8 cellular contexts compared by ENCODE assay signal in the genomic region with DNA sequence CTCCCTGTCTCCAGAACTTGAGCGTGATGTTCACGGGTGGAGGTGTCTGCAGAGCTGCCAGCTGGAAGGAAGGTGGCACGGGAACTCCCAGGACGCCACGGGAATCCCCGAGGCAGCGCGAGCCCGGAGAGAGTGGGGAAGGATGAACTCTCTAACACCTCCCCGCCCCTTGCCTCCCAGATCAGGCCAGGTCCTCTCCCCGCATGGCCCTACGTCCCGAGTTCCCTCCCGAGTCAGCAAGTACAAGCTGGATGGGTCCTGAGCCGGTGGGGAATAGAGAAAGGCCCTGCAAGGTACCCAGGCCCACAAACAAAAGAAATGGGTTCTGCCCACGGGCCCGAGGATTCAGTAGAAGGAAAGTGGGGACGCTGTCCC. TPM values are rescaled to one million over a fixed set of nuclear protein-coding genes. Genes with fewer than 3 reads are reported as not detected.
DNase-seq lines count a peak whose midpoint lies in the region; ATAC-seq, FAIRE-seq and TF ChIP-seq lines count a peak whose summit lies in the region.
"Not testable (repeated sequence)": the region's sequence is repeated elsewhere in the genome, so short reads cannot be mapped to it uniquely, and the experiment has no call there.

No MANE protein-coding gene starts in this region.

- not testable (repeated sequence) for DNase-seq in A549 (ENCODE audit: low read depth in 1 of 2, low spot score in 1 of 2); H7; activated CD4-positive, alpha-beta T cell treated with anti-CD3 and anti-CD28 coated beads for 36 hours; effector memory CD8-positive, alpha-beta T cell; HepG2 (ENCODE audit: low spot score); skeletal muscle cell (ENCODE audit: low read depth)

- intact Hi-C loops in activated CD4-positive, alpha-beta T cell treated with anti-CD3 and anti-CD28 coated beads for 36 hours (cut with DNase I, micrococcal nuclease); HepG2 (cut with micrococcal nuclease; ENCODE audit: unreplicated experiment): not testable (repeated sequence)

- H3K4me3 ChIP-seq in A549, result peak overlapping the region; percentile 67
- H3K4me3 ChIP-seq in H7 (ENCODE audit: insufficient read depth, low read depth, low read length), result peak overlapping the region; percentile 31
- peak overlapping the region; percentile 42 for H3K4me3 ChIP-seq in HUES64 (ENCODE audit: low read length)
- H3K4me3 ChIP-seq in HepG2 (replicated peaks in 1 of 3; ENCODE audit: insufficient read depth in 1 of 3, low read depth in 2 of 3, low read length in 3 of 3), result peak overlapping the region; percentile 59 to 75 (median 72); a peak in 5 of 6 replicates
- H3K4me3 ChIP-seq in skeletal muscle cell (ENCODE audit: low read depth, low read length), result peak overlapping the region; percentile 40

- H3K27ac ChIP-seq in A549, result peak overlapping the region; percentile 86 to 95
- not testable (repeated sequence) for H3K27ac ChIP-seq in HUES64 (ENCODE audit: low read depth, low read length)
- H3K27ac ChIP-seq in HepG2 (ENCODE audit: extremely low read length, insufficient read depth, low read length), result peak overlapping the region; percentile 61

- FAIRE-seq in A549 (lab: Jason Lieb, UNC); HepG2 (lab: Jason Lieb, UNC): not testable (repeated sequence)

- POLR2A ChIA-PET in A549 (lab: Yijun Ruan, JAX); activated CD4-positive, alpha-beta T cell treated with anti-CD3 and anti-CD28 coated beads for 36 hours (lab: Charles Lee): not testable (repeated sequence)
- POLR2A ChIA-PET in HepG2 (lab: Yijun Ruan, JAX), result interaction anchor here (1.0 to 2.9 kb wide), 4 partner anchors 87 to 108 kb away, joined by 3 to 9 read pairs (median 7); partner anchors contain the start of genes DCAF11, NRL and PCK2

- in situ Hi-C loops in HepG2 (cut with HindIII; ENCODE audit: extremely low pct_ligation_motif_present, low pct_unique_long_range_greater_than_20kb), result loop anchor here (5.0 kb wide), 1 partner anchor 46 kb away; the partner anchor contains the start of gene CARMIL3

- not testable (repeated sequence) for H2AFZ ChIP-seq in HepG2 (ENCODE audit: low read length)

- not testable (repeated sequence) for H3K36me3 ChIP-seq in H7 (replicated peaks; ENCODE audit: control insufficient read depth, insufficient read depth, low read length); HUES64 (ENCODE audit: insufficient read depth, low read length); HepG2 (replicated peaks in 1 of 2; ENCODE audit: control insufficient read depth in 1 of 2, insufficient read depth in 2 of 2, low read length in 2 of 2)

- not testable (repeated sequence) for TF ChIP-seq POLR2A in A549 (IDR thresholded peaks at IDR 0.05; ENCODE audit: low read length); HepG2 (IDR thresholded peaks at IDR 0.05; ENCODE audit: insufficient read depth in 1 of 2, low read depth in 2 of 2, low read length in 2 of 2)

- H3K27me3 Mint-ChIP-seq in activated CD4-positive, alpha-beta T cell treated with anti-CD3 and anti-CD28 coated beads for 36 hours; effector memory CD8-positive, alpha-beta T cell: not testable (repeated sequence)

- not testable (repeated sequence) for H4K20me1 ChIP-seq in HepG2 (ENCODE audit: insufficient read depth, low read length)

- peak; percentile 27 to 60; a peak in 5 of 6 replicates for ATAC-seq in A549
- peak; percentile 45 for ATAC-seq in GM18511 (IDR thresholded peaks at IDR 0.05; ENCODE audit: unreplicated experiment)
- peak; percentile 23 for ATAC-seq in activated CD4-positive, alpha-beta T cell treated with anti-CD3 and anti-CD28 coated beads for 36 hours
- ATAC-seq in effector memory CD8-positive, alpha-beta T cell (replicated peaks), result peak; percentile 47
- peak; percentile 67 for ATAC-seq in HepG2

- WGBS in A549 (ENCODE audit: missing lambda C conversion rate), result 0% methylated on average over 5 of the region's 18 CpGs
- 8% methylated on average over 7 of the region's 18 CpGs for WGBS in HUES64
- 0% methylated on average over 4 of the region's 18 CpGs for WGBS in HepG2 (ENCODE audit: low lambda C conversion rate)

- not testable (repeated sequence) for H3K9me3 ChIP-seq in A549; HUES64 (ENCODE audit: insufficient read depth, low read depth, low read length); HepG2 (ENCODE audit: low read length)

- H3K9me3 Mint-ChIP-seq in activated CD4-positive, alpha-beta T cell treated with anti-CD3 and anti-CD28 coated beads for 36 hours (ENCODE audit: low read depth); effector memory CD8-positive, alpha-beta T cell: not testable (repeated sequence)

- not testable (repeated sequence) for H3K79me2 ChIP-seq in HepG2 (ENCODE audit: insufficient read depth, low read length)

- CTCF ChIA-PET in A549 (lab: Yijun Ruan, JAX); activated CD4-positive, alpha-beta T cell treated with anti-CD3 and anti-CD28 coated beads for 36 hours (lab: Charles Lee); HepG2 (lab: Yijun Ruan, JAX; ENCODE audit: low intra/inter-chr PET ratio, low total read pairs): not testable (repeated sequence)

- H3K36me3 Mint-ChIP-seq in activated CD4-positive, alpha-beta T cell treated with anti-CD3 and anti-CD28 coated beads for 36 hours (ENCODE audit: low read depth); effector memory CD8-positive, alpha-beta T cell (ENCODE audit: insufficient read depth): not testable (repeated sequence)

- H3K4me1 ChIP-seq in A549; HUES64 (ENCODE audit: insufficient read depth, low read length): not testable (repeated sequence)
- H3K4me1 ChIP-seq in HepG2 (ENCODE audit: insufficient read depth, low read length), result peaks cover 36% of the 10 kb centered on the region

- not testable (repeated sequence) for H3K9ac ChIP-seq in HUES64 (ENCODE audit: low read depth, low read length)
- peak overlapping the region; percentile 68 for H3K9ac ChIP-seq in HepG2 (ENCODE audit: insufficient read depth, low read depth, low read length)

- TF ChIP-seq CTCF in A549 (IDR thresholded peaks at IDR 0.05); HepG2 (CRISPR knock-in tag; IDR thresholded peaks at IDR 0.05): not testable (repeated sequence)

- BruUV-seq in HepG2 (replicated peaks; lab: Mats Ljungman, UMichigan), result not testable (repeated sequence)

- H3K27ac Mint-ChIP-seq in activated CD4-positive, alpha-beta T cell treated with anti-CD3 and anti-CD28 coated beads for 36 hours, result not testable (repeated sequence)
- H3K27ac Mint-ChIP-seq in effector memory CD8-positive, alpha-beta T cell, result peak overlapping the region in 1 of 2 donors; percentile 86

- not testable (repeated sequence) for TF ChIP-seq RAD21 in A549 (conservative IDR thresholded peaks at IDR 0.05 in 1 of 2, IDR thresholded peaks at IDR 0.05 in 1 of 2); HepG2 (CRISPR knock-in tag; IDR thresholded peaks at IDR 0.05)

- not testable (repeated sequence) for H3K27me3 ChIP-seq in H7 (ENCODE audit: control insufficient read depth, insufficient read depth, low read length); HUES64 (ENCODE audit: insufficient read depth, low read length); HepG2 (ENCODE audit: control insufficient read depth in 1 of 2, insufficient read depth in 2 of 2, low read length in 2 of 2)

- H3K4me3 Mint-ChIP-seq in activated CD4-positive, alpha-beta T cell treated with anti-CD3 and anti-CD28 coated beads for 36 hours, result peak overlapping the region; percentile 33
- H3K4me3 Mint-ChIP-seq in effector memory CD8-positive, alpha-beta T cell, result peak overlapping the region in 1 of 2 donors; percentile 79

- H3K4me2 ChIP-seq in A549 (peak overlapping the region; percentile 80), HepG2 (ENCODE audit: low read depth, low read length) (peak overlapping the region; percentile 90)

- peaks cover 34% of the 10 kb centered on the region for H3K4me1 Mint-ChIP-seq in activated CD4-positive, alpha-beta T cell treated with anti-CD3 and anti-CD28 coated beads for 36 hours
- peaks cover 16 to 25% of the 10 kb centered on the region in 2 donors for H3K4me1 Mint-ChIP-seq in effector memory CD8-positive, alpha-beta T cell (ENCODE audit: low read depth in 2 of 2)

- not testable (repeated sequence) for TF ChIP-seq EP300 in A549 (IDR thresholded peaks at IDR 0.05); HepG2 (IDR thresholded peaks at IDR 0.05; ENCODE audit: low read depth in 2 of 2, low read length in 2 of 2); HepG2 (CRISPR knock-in tag; IDR thresholded peaks at IDR 0.05; ENCODE audit: borderline replicate concordance)

RNA-seq across cellular contexts. Expression of gene DHRS4L2, which starts 17.8 kb away (rescaled TPM):
- polyA plus RNA-seq in A549 (2011; rRNA removed) (18.8 and 23.4 TPM in 2 replicates), A549 (2017; fragmentation: RNase III; extraction: RNeasy Plus Mini Kit Qiagen cat#74134 plus additional on column Dnase treatment) (25.6 to 28.1 TPM (median 27.0 TPM) in 3 replicates), HepG2 (2011; rRNA removed) (24.7 and 24.8 TPM in 2 replicates)
- polyA plus RNA-seq in A549 (2012; cell fraction: cytosol; rRNA removed), result 29.7 and 29.8 TPM in 2 replicates
- polyA plus RNA-seq in A549 (2012; cell fraction: nucleus; rRNA removed), result 19.9 and 20.5 TPM in 2 replicates
- polyA minus RNA-seq in A549 (2011; rRNA and poly(A)+ RNA removed), result 19.1 and 19.4 TPM in 2 replicates
- 8.0 and 12.2 TPM in 2 replicates for total RNA-seq in H7 (2014; rRNA removed; shearing (Covaris generic))
- polyA plus RNA-seq in HUES64 (2013, experiment 1 of 2), result 11.1 TPM
- 10.7 TPM for polyA plus RNA-seq in HUES64 (2013, experiment 2 of 2)
- 10 to 100 TPM; 27.5 to 27.6 TPM for total RNA-seq in activated CD4-positive, alpha-beta T cell treated with anti-CD3 and anti-CD28 coated beads for 36 hours
- total RNA-seq in HepG2 (2016; rRNA removed; fragmentation: Illumina TruSeq; extraction: Trizol), result 38.2 and 40.0 TPM in 2 replicates
- 10.7 and 12.6 TPM in 2 replicates for total RNA-seq in HepG2 (2016; cell fraction: cytosol; rRNA removed; fragmentation: Illumina TruSeq; extraction: Trizol; ENCODE audit: low read depth)
- 37.5 and 39.4 TPM in 2 replicates for total RNA-seq in HepG2 (2016; cell fraction: insoluble cytoplasmic fraction; rRNA removed; fragmentation: Illumina TruSeq; extraction: Trizol)
- 19.6 and 20.4 TPM in 2 replicates for total RNA-seq in HepG2 (2016; cell fraction: membrane; rRNA removed; fragmentation: Illumina TruSeq; extraction: Trizol)
- total RNA-seq in HepG2 (2016; cell fraction: nucleus; rRNA removed; fragmentation: Illumina TruSeq; extraction: Trizol), result 18.4 and 18.8 TPM in 2 replicates
- 15.5 and 22.3 TPM in 2 replicates for polyA plus RNA-seq in HepG2 (2011; cell fraction: cytosol; rRNA removed)
- polyA plus RNA-seq in HepG2 (2011; cell fraction: nucleus; rRNA removed), result 19.3 and 24.1 TPM in 2 replicates
- 25.5 and 32.5 TPM in 2 replicates for polyA plus RNA-seq in HepG2 (2012)
- polyA plus RNA-seq in HepG2 (2016; cell fraction: cytosol; fragmentation: Illumina TruSeq; extraction: Trizol; ENCODE audit: low read depth), result 12.3 and 12.4 TPM in 2 replicates
- polyA plus RNA-seq in HepG2 (2016; cell fraction: insoluble cytoplasmic fraction; fragmentation: Illumina TruSeq; extraction: Trizol; ENCODE audit: low read depth), result 50.1 and 54.3 TPM in 2 replicates
- 19.3 and 20.8 TPM in 2 replicates for polyA plus RNA-seq in HepG2 (2016; cell fraction: membrane; fragmentation: Illumina TruSeq; extraction: Trizol; ENCODE audit: low read depth)
- polyA plus RNA-seq in HepG2 (2016; cell fraction: nucleus; fragmentation: Illumina TruSeq; extraction: Trizol; ENCODE audit: insufficient read depth, low read depth), result 39.6 and 44.6 TPM in 2 replicates
- 7.3 and 27.3 TPM in 2 replicates for polyA minus RNA-seq in HepG2 (2011; rRNA and poly(A)+ RNA removed; ENCODE audit: low replicate concordance)
- 10.4 and 11.1 TPM in 2 replicates for polyA minus RNA-seq in HepG2 (2011; cell fraction: cytosol; rRNA and poly(A)+ RNA removed)
- 10.9 and 11.7 TPM in 2 replicates for polyA minus RNA-seq in HepG2 (2011; cell fraction: nucleus; rRNA and poly(A)+ RNA removed)

RNA-seq across cellular contexts. Expression of gene CARMIL3, which starts 45.3 kb away (rescaled TPM):
- polyA plus RNA-seq in A549 (2011; rRNA removed) (0.45 and 0.79 TPM in 2 replicates), A549 (2017; fragmentation: RNase III; extraction: RNeasy Plus Mini Kit Qiagen cat#74134 plus additional on column Dnase treatment) (0.60 to 0.98 TPM (median 0.94 TPM) in 3 replicates), HepG2 (2011; rRNA removed) (0.55 and 0.85 TPM in 2 replicates)
- polyA plus RNA-seq in A549 (2012; cell fraction: cytosol; rRNA removed), result 0.62 and 0.79 TPM in 2 replicates
- 3.9 and 5.3 TPM in 2 replicates for polyA plus RNA-seq in A549 (2012; cell fraction: nucleus; rRNA removed)
- 0.74 and 0.83 TPM in 2 replicates for polyA minus RNA-seq in A549 (2011; rRNA and poly(A)+ RNA removed)
- 2.3 and 6.5 TPM in 2 replicates for total RNA-seq in H7 (2014; rRNA removed; shearing (Covaris generic))
- 2.6 TPM for polyA plus RNA-seq in HUES64 (2013, experiment 1 of 2)
- polyA plus RNA-seq in HUES64 (2013, experiment 2 of 2), result 2.6 TPM
- under 1 TPM; 0.74 to 0.91 TPM for total RNA-seq in activated CD4-positive, alpha-beta T cell treated with anti-CD3 and anti-CD28 coated beads for 36 hours
- 0.13 and 0.27 TPM in 2 replicates for total RNA-seq in HepG2 (2016; rRNA removed; fragmentation: Illumina TruSeq; extraction: Trizol)
- 0.18 TPM in 1 of 2 replicates, not detected in the other for total RNA-seq in HepG2 (2016; cell fraction: cytosol; rRNA removed; fragmentation: Illumina TruSeq; extraction: Trizol; ENCODE audit: low read depth)
- 0.12 and 0.41 TPM in 2 replicates for total RNA-seq in HepG2 (2016; cell fraction: insoluble cytoplasmic fraction; rRNA removed; fragmentation: Illumina TruSeq; extraction: Trizol)
- total RNA-seq in HepG2 (2016; cell fraction: membrane; rRNA removed; fragmentation: Illumina TruSeq; extraction: Trizol), result 0.03 and 0.15 TPM in 2 replicates
- 0.47 and 0.65 TPM in 2 replicates for total RNA-seq in HepG2 (2016; cell fraction: nucleus; rRNA removed; fragmentation: Illumina TruSeq; extraction: Trizol)
- polyA plus RNA-seq in HepG2 (2011; cell fraction: cytosol; rRNA removed), result 0.13 and 0.21 TPM in 2 replicates
- 7.7 and 8.1 TPM in 2 replicates for polyA plus RNA-seq in HepG2 (2011; cell fraction: nucleus; rRNA removed)
- 0.16 and 0.34 TPM in 2 replicates for polyA plus RNA-seq in HepG2 (2012)
- polyA plus RNA-seq in HepG2 (2016; cell fraction: cytosol; fragmentation: Illumina TruSeq; extraction: Trizol; ENCODE audit: low read depth), result 0.03 TPM in 2 replicates
- polyA plus RNA-seq in HepG2 (2016; cell fraction: insoluble cytoplasmic fraction; fragmentation: Illumina TruSeq; extraction: Trizol; ENCODE audit: low read depth), result 0.19 and 0.23 TPM in 2 replicates
- polyA plus RNA-seq in HepG2 (2016; cell fraction: membrane; fragmentation: Illumina TruSeq; extraction: Trizol; ENCODE audit: low read depth), result 0.05 TPM in 2 replicates
- polyA plus RNA-seq in HepG2 (2016; cell fraction: nucleus; fragmentation: Illumina TruSeq; extraction: Trizol; ENCODE audit: insufficient read depth, low read depth), result 1.6 and 2.9 TPM in 2 replicates
- 0.14 and 3.1 TPM in 2 replicates for polyA minus RNA-seq in HepG2 (2011; rRNA and poly(A)+ RNA removed; ENCODE audit: low replicate concordance)
- polyA minus RNA-seq in HepG2 (2011; cell fraction: cytosol; rRNA and poly(A)+ RNA removed), result 0.20 and 0.44 TPM in 2 replicates
- 0.77 and 2.9 TPM in 2 replicates for polyA minus RNA-seq in HepG2 (2011; cell fraction: nucleus; rRNA and poly(A)+ RNA removed)

RNA-seq across cellular contexts. Expression of gene DHRS4, which starts 52.9 kb away (rescaled TPM):
- polyA plus RNA-seq in A549 (2011; rRNA removed), result 26.5 and 28.5 TPM in 2 replicates
- polyA plus RNA-seq in A549 (2012; cell fraction: cytosol; rRNA removed), result 57.8 and 60.2 TPM in 2 replicates
- polyA plus RNA-seq in A549 (2012; cell fraction: nucleus; rRNA removed), result 39.2 and 41.7 TPM in 2 replicates
- 60.9 to 64.8 TPM (median 62.7 TPM) in 3 replicates for polyA plus RNA-seq in A549 (2017; fragmentation: RNase III; extraction: RNeasy Plus Mini Kit Qiagen cat#74134 plus additional on column Dnase treatment)
- polyA minus RNA-seq in A549 (2011; rRNA and poly(A)+ RNA removed), result 18.8 and 21.7 TPM in 2 replicates
- total RNA-seq in H7 (2014; rRNA removed; shearing (Covaris generic)), result 13.9 and 18.9 TPM in 2 replicates
- 12.3 TPM for polyA plus RNA-seq in HUES64 (2013, experiment 1 of 2)
- polyA plus RNA-seq in HUES64 (2013, experiment 2 of 2), result 11.9 TPM
- total RNA-seq in activated CD4-positive, alpha-beta T cell treated with anti-CD3 and anti-CD28 coated beads for 36 hours, result 10 to 100 TPM; 32.2 to 36.2 TPM
- 45.1 and 49.4 TPM in 2 replicates for total RNA-seq in HepG2 (2016; rRNA removed; fragmentation: Illumina TruSeq; extraction: Trizol)
- 15.8 and 17.4 TPM in 2 replicates for total RNA-seq in HepG2 (2016; cell fraction: cytosol; rRNA removed; fragmentation: Illumina TruSeq; extraction: Trizol; ENCODE audit: low read depth)
- 42.9 and 43.7 TPM in 2 replicates for total RNA-seq in HepG2 (2016; cell fraction: insoluble cytoplasmic fraction; rRNA removed; fragmentation: Illumina TruSeq; extraction: Trizol)
- 15.2 and 18.0 TPM in 2 replicates for total RNA-seq in HepG2 (2016; cell fraction: membrane; rRNA removed; fragmentation: Illumina TruSeq; extraction: Trizol)
- total RNA-seq in HepG2 (2016; cell fraction: nucleus; rRNA removed; fragmentation: Illumina TruSeq; extraction: Trizol), result 19.7 and 22.2 TPM in 2 replicates
- polyA plus RNA-seq in HepG2 (2011; rRNA removed), result 23.9 and 25.0 TPM in 2 replicates
- polyA plus RNA-seq in HepG2 (2011; cell fraction: cytosol; rRNA removed), result 35.5 and 38.0 TPM in 2 replicates
- polyA plus RNA-seq in HepG2 (2011; cell fraction: nucleus; rRNA removed), result 29.3 and 34.3 TPM in 2 replicates
- 33.9 and 38.4 TPM in 2 replicates for polyA plus RNA-seq in HepG2 (2012)
- 13.9 and 14.7 TPM in 2 replicates for polyA plus RNA-seq in HepG2 (2016; cell fraction: cytosol; fragmentation: Illumina TruSeq; extraction: Trizol; ENCODE audit: low read depth)
- polyA plus RNA-seq in HepG2 (2016; cell fraction: insoluble cytoplasmic fraction; fragmentation: Illumina TruSeq; extraction: Trizol; ENCODE audit: low read depth), result 59.7 and 60.2 TPM in 2 replicates
- 15.8 and 16.6 TPM in 2 replicates for polyA plus RNA-seq in HepG2 (2016; cell fraction: membrane; fragmentation: Illumina TruSeq; extraction: Trizol; ENCODE audit: low read depth)
- 35.6 and 46.5 TPM in 2 replicates for polyA plus RNA-seq in HepG2 (2016; cell fraction: nucleus; fragmentation: Illumina TruSeq; extraction: Trizol; ENCODE audit: insufficient read depth, low read depth)
- polyA minus RNA-seq in HepG2 (2011; rRNA and poly(A)+ RNA removed; ENCODE audit: low replicate concordance), result 19.9 and 41.3 TPM in 2 replicates
- 10.0 and 12.1 TPM in 2 replicates for polyA minus RNA-seq in HepG2 (2011; cell fraction: cytosol; rRNA and poly(A)+ RNA removed)
- 9.8 and 13.7 TPM in 2 replicates for polyA minus RNA-seq in HepG2 (2011; cell fraction: nucleus; rRNA and poly(A)+ RNA removed)
